In the genomic region with DNA sequence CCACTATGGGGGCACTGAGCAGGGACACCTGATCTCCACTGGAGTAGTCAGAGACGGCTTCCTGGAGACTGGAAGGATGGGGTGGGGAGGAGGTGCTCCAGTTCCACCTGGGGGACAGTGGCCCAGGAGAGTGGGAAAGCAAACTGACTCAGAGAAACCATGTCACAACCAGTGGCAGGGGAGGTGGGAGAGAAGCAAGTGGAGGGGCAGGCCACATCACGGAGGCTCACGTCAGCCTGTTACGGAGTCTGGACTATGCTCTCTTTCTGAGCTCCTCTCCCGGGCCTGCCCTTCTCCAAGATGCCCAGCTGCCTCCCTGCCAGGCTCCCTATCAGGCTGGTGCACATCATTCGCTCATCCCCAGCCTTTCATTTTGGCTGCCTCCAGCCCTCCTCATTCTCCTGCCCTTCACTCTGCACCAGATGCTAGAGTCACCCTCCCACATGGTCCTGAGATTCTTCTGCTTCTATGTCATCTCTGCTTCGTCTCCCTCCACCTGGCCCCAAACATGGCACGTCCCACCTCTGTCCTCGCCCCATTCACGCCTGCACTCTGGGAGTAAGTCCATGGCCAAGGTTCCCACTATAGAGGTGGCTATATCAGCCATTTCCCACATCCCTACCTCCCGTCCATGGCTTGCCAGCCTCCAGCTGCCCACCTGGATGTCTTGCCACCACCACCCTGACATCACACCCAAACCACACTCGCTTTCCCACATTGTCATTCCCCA, we compare ENCODE assay signal across 13 cellular contexts.
DNase-seq lines count a peak whose midpoint lies in the region; ATAC-seq and TF ChIP-seq lines count a peak whose summit lies in the region.
"Had no signal": no experiment of that assay in that cellular context is flagged by ENCODE, and none has a peak within 500 bp of the region (broad histone marks: within the 10 kb centered on the region; RNA-seq: fewer than 3 reads in every experiment).

No MANE protein-coding gene starts in this region.

- H3K79me2 ChIP-seq in OCI-LY7 (ENCODE audit: insufficient read depth, low read depth, low read length), result no peaks in the 10 kb centered on the region

- H3K4me3 ChIP-seq in esophagus muscularis mucosa, result no peak overlapping the region
- no peak overlapping the region for H3K4me3 ChIP-seq in OCI-LY7 (ENCODE audit: low read depth, low read length, poor library complexity, severe bottlenecking)
- no peak overlapping the region for H3K4me3 ChIP-seq in foreskin fibroblast (ENCODE audit: low read depth in 1 of 2, low read length in 2 of 2)
- H3K4me3 ChIP-seq: GM23338 had no signal

- no peak overlapping the region for H3K4me2 ChIP-seq in OCI-LY7 (ENCODE audit: low read length)
- H3K4me2 ChIP-seq: GM23338 had no signal

- H3K4me1 ChIP-seq in esophagus muscularis mucosa (peaks cover 87 to 100% (median 100%) of the 10 kb centered on the region in 4 donors), OCI-LY7 (ENCODE audit: insufficient read depth, low read length, poor library complexity, severe bottlenecking) (no peaks in the 10 kb centered on the region)

- peak overlapping the region; percentile 3 for H3K27ac Mint-ChIP-seq in activated naive CD8-positive, alpha-beta T cell treated with anti-CD3 and anti-CD28 coated beads for 36 hours
- no peak overlapping the region for H3K27ac Mint-ChIP-seq in activated naive CD8-positive, alpha-beta T cell treated with anti-CD3 and anti-CD28 coated beads, Interleukin-2, amount 50 U/mL, for 24 hours
- H3K27ac Mint-ChIP-seq in neural crest cell (ENCODE audit: unreplicated experiment) (peak overlapping the region; percentile 79), type B pancreatic cell (peak overlapping the region; percentile 41)
- H3K27ac Mint-ChIP-seq: GM23338 had no signal

- intact Hi-C loops in esophagus muscularis mucosa (cut with DNase I), result no loop called here
- intact Hi-C loops in OCI-LY7 (cut with micrococcal nuclease; ENCODE audit: unreplicated experiment), result no loop called here

- DNase-seq in activated naive CD8-positive, alpha-beta T cell treated with anti-CD3 and anti-CD28 coated beads for 36 hours, result no peak
- DNase-seq in activated naive CD8-positive, alpha-beta T cell treated with anti-CD3 and anti-CD28 coated beads, Interleukin-2, amount 50 U/mL, for 24 hours, result no peak
- DNase-seq in esophagus muscularis mucosa (ENCODE audit: extremely low spot score) (no peak), neural crest cell (ENCODE audit: low read depth, low spot score) (no peak), type B pancreatic cell (ENCODE audit: extremely low spot score, unreplicated experiment) (no peak), OCI-LY7 (ENCODE audit: low spot score) (no peak), foreskin fibroblast (no peak), germinal center (ENCODE audit: low spot score) (no peak)
- DNase-seq: NCI-H2081 treated with DMSO at 0.1 percent for 48 hours; NK-92 treated with Interleukin-12 subunit alpha and Interleukin-12 subunit beta, amount 100 ng/mL, for 24 hours; OCI-M1 had no signal

- H3K36me3 ChIP-seq in esophagus muscularis mucosa, result peaks cover 0 to 4% (median 0%) of the 10 kb centered on the region in 4 donors
- H3K36me3 ChIP-seq in OCI-LY7 (ENCODE audit: insufficient read depth, low read length), result no peaks in the 10 kb centered on the region

- H3K9me3 Mint-ChIP-seq in activated naive CD8-positive, alpha-beta T cell treated with anti-CD3 and anti-CD28 coated beads for 36 hours, result no peaks in the 10 kb centered on the region
- no peaks in the 10 kb centered on the region for H3K9me3 Mint-ChIP-seq in activated naive CD8-positive, alpha-beta T cell treated with anti-CD3 and anti-CD28 coated beads, Interleukin-2, amount 50 U/mL, for 24 hours
- no peaks in the 10 kb centered on the region for H3K9me3 Mint-ChIP-seq in neural crest cell
- no peaks in the 10 kb centered on the region for H3K9me3 Mint-ChIP-seq in type B pancreatic cell
- H3K9me3 Mint-ChIP-seq: GM23338 had no signal

- no TSS peak for BruUV-seq in OCI-LY7 (replicated peaks; lab: Mats Ljungman, UMichigan)

- H3K4me3 Mint-ChIP-seq in activated naive CD8-positive, alpha-beta T cell treated with anti-CD3 and anti-CD28 coated beads for 36 hours, result no peak overlapping the region
- H3K4me3 Mint-ChIP-seq in activated naive CD8-positive, alpha-beta T cell treated with anti-CD3 and anti-CD28 coated beads, Interleukin-2, amount 50 U/mL, for 24 hours, result no peak overlapping the region
- H3K4me3 Mint-ChIP-seq in neural crest cell (no peak overlapping the region), type B pancreatic cell (no peak overlapping the region)
- H3K4me3 Mint-ChIP-seq: GM23338 had no signal

- H3K27me3 Mint-ChIP-seq in activated naive CD8-positive, alpha-beta T cell treated with anti-CD3 and anti-CD28 coated beads for 36 hours, result peaks cover 34% of the 10 kb centered on the region
- peaks cover 23% of the 10 kb centered on the region for H3K27me3 Mint-ChIP-seq in activated naive CD8-positive, alpha-beta T cell treated with anti-CD3 and anti-CD28 coated beads, Interleukin-2, amount 50 U/mL, for 24 hours
- H3K27me3 Mint-ChIP-seq in neural crest cell (ENCODE audit: low read depth) (peaks cover 11% of the 10 kb centered on the region), type B pancreatic cell (peaks cover 8% of the 10 kb centered on the region)

- TF ChIP-seq CTCF in esophagus muscularis mucosa (IDR thresholded peaks at IDR 0.05), result no peak
- no peak for TF ChIP-seq CTCF in neural crest cell (conservative IDR thresholded peaks at IDR 0.05)
- TF ChIP-seq CTCF in type B pancreatic cell (conservative IDR thresholded peaks at IDR 0.05), result no peak
- no peak for TF ChIP-seq CTCF in OCI-LY7 (conservative IDR thresholded peaks at IDR 0.05; ENCODE audit: low read length)
- TF ChIP-seq CTCF in foreskin fibroblast (IDR thresholded peaks at IDR 0.05; ENCODE audit: low read depth, low read length), result no peak

- POLR2A ChIA-PET in OCI-LY7 (lab: Charles Lee), result no interaction called here

- H2AFZ ChIP-seq in OCI-LY7 (ENCODE audit: low read length), result no peak overlapping the region
- H2AFZ ChIP-seq: GM23338 had no signal

- peaks cover 17% of the 10 kb centered on the region for H3K4me1 Mint-ChIP-seq in activated naive CD8-positive, alpha-beta T cell treated with anti-CD3 and anti-CD28 coated beads for 36 hours
- H3K4me1 Mint-ChIP-seq in activated naive CD8-positive, alpha-beta T cell treated with anti-CD3 and anti-CD28 coated beads, Interleukin-2, amount 50 U/mL, for 24 hours, result peaks cover 3% of the 10 kb centered on the region
- H3K4me1 Mint-ChIP-seq in neural crest cell (peaks cover 15% of the 10 kb centered on the region), type B pancreatic cell (ENCODE audit: unreplicated experiment) (peaks cover 34% of the 10 kb centered on the region)

- WGBS in esophagus muscularis mucosa, result 78% methylated on average over 11 of the region's 12 CpGs

- no peak for TF ChIP-seq EP300 in esophagus muscularis mucosa (IDR thresholded peaks at IDR 0.05)

- ATAC-seq in activated naive CD8-positive, alpha-beta T cell treated with anti-CD3 and anti-CD28 coated beads, Interleukin-2, amount 50 U/mL, for 24 hours, result no peak
- ATAC-seq: GM23338 had no signal

- no peak for TF ChIP-seq POLR2A in esophagus muscularis mucosa (IDR thresholded peaks at IDR 0.05; ENCODE audit: low read depth)

- H3K9me3 ChIP-seq in esophagus muscularis mucosa, result no peaks in the 10 kb centered on the region
- H3K9me3 ChIP-seq in OCI-LY7 (ENCODE audit: low read length), result no peaks in the 10 kb centered on the region

- no peaks in the 10 kb centered on the region for H4K20me1 ChIP-seq in OCI-LY7 (ENCODE audit: insufficient read depth, low read length)

- H3K27ac ChIP-seq in esophagus muscularis mucosa (replicated peaks in 1 of 4) (peak overlapping the region; percentile 81 to 85 (median 84)), OCI-LY7 (ENCODE audit: low read depth, low read length, poor library complexity, severe bottlenecking) (no peak overlapping the region)
- H3K27ac ChIP-seq: 22Rv1 had no signal

- no peaks in the 10 kb centered on the region for H3K9me2 ChIP-seq in OCI-LY7 (ENCODE audit: insufficient read depth, low read length)

- CTCF ChIA-PET in OCI-LY7 (lab: Charles Lee; ENCODE audit: unreplicated experiment), result no interaction called here

- H3K36me3 Mint-ChIP-seq in activated naive CD8-positive, alpha-beta T cell treated with anti-CD3 and anti-CD28 coated beads for 36 hours, result no peaks in the 10 kb centered on the region
- H3K36me3 Mint-ChIP-seq in activated naive CD8-positive, alpha-beta T cell treated with anti-CD3 and anti-CD28 coated beads, Interleukin-2, amount 50 U/mL, for 24 hours (ENCODE audit: low read depth), result no peaks in the 10 kb centered on the region
- H3K36me3 Mint-ChIP-seq in neural crest cell (ENCODE audit: low read depth), result no peaks in the 10 kb centered on the region
- no peaks in the 10 kb centered on the region for H3K36me3 Mint-ChIP-seq in type B pancreatic cell

- no peaks in the 10 kb centered on the region for H3K27me3 ChIP-seq in esophagus muscularis mucosa
